25 cellular contexts compared by ENCODE assay signal in genomic region chr20:38856570-38856969, GRCh38. TPM values are rescaled to one million over a fixed set of nuclear protein-coding genes. Genes with fewer than 3 reads are reported as not detected.
DNase-seq lines count a peak whose midpoint lies in the region; ATAC-seq and TF ChIP-seq lines count a peak whose summit lies in the region.
"Had no signal": no experiment of that assay in that cellular context is flagged by ENCODE, and none has a peak within 500 bp of the region (broad histone marks: within the 10 kb centered on the region; RNA-seq: fewer than 3 reads in every experiment).

No MANE protein-coding gene starts in this region.

- no peak for DNase-seq in activated naive CD8-positive, alpha-beta T cell treated with anti-CD3 and anti-CD28 coated beads for 36 hours
- no peak for DNase-seq in stimulated activated naive B cell treated with anti-CD40 and anti-IgM and Interleukin-4, amounts not matched to agents 10 μg/mL and 1 μg/mL and 100 μg/mL, for 72 hours
- no peak for DNase-seq in HT-29 (ENCODE audit: low spot score)
- DNase-seq: body of pancreas; effector CD4-positive, alpha-beta T cell; erythroblast; foreskin fibroblast; heart right ventricle; mesenchymal stem cell; NCI-H1694; NCI-H2171; NCI-H524; SJCRH30; stimulated activated CD4-positive, alpha-beta T cell treated with anti-CD3 and anti-CD28 coated beads, Interleukin-4, amount 100 ng/mL, for 1 hour; stimulated activated naive CD4-positive, alpha-beta T cell treated with Interleukin-2 at 50 U/mL for 16 hours; tibial artery had no signal

- peaks cover 73% of the 10 kb centered on the region for H3K4me1 Mint-ChIP-seq in activated naive CD8-positive, alpha-beta T cell (ENCODE audit: low read depth)
- peaks cover 56% of the 10 kb centered on the region for H3K4me1 Mint-ChIP-seq in activated naive CD8-positive, alpha-beta T cell treated with anti-CD3 and anti-CD28 coated beads for 36 hours
- peaks cover 62 to 96% of the 10 kb centered on the region in 2 donors for H3K4me1 Mint-ChIP-seq in stimulated activated naive B cell treated with anti-CD40 and anti-IgM and Interleukin-4, amounts not matched to agents 10 μg/mL and 1 μg/mL and 100 μg/mL, for 72 hours

- H3K27me3 ChIP-seq in OCI-LY3 (ENCODE audit: low read depth, low read length), result no peaks in the 10 kb centered on the region
- H3K27me3 ChIP-seq: body of pancreas, SJCRH30, tibial artery had no signal

- ATAC-seq in stimulated activated naive B cell treated with anti-CD40 and anti-IgM and Interleukin-4, amounts not matched to agents 10 μg/mL and 1 μg/mL and 100 μg/mL, for 72 hours (replicated peaks), result no peak
- ATAC-seq in HG03457 (IDR thresholded peaks at IDR 0.05; ENCODE audit: unreplicated experiment), result no peak
- ATAC-seq: body of pancreas, heart right ventricle had no signal

- H3K4me1 ChIP-seq in OCI-LY3 (ENCODE audit: low read length), result peaks cover 92% of the 10 kb centered on the region
- H3K4me1 ChIP-seq: body of pancreas, SJCRH30 had no signal

- no peaks in the 10 kb centered on the region for H3K27me3 Mint-ChIP-seq in activated naive CD8-positive, alpha-beta T cell
- H3K27me3 Mint-ChIP-seq in activated naive CD8-positive, alpha-beta T cell treated with anti-CD3 and anti-CD28 coated beads for 36 hours, result no peaks in the 10 kb centered on the region
- H3K27me3 Mint-ChIP-seq in stimulated activated naive B cell treated with anti-CD40 and anti-IgM and Interleukin-4, amounts not matched to agents 10 μg/mL and 1 μg/mL and 100 μg/mL, for 72 hours, result no peaks in the 10 kb centered on the region

- H3K9ac ChIP-seq in OCI-LY3 (ENCODE audit: low read length), result no peak overlapping the region

- no peak overlapping the region for H3K4me2 ChIP-seq in OCI-LY3 (ENCODE audit: low read length)

- H3K4me3 ChIP-seq in OCI-LY3 (ENCODE audit: low read length), result no peak overlapping the region
- H3K4me3 ChIP-seq: body of pancreas, HAP-1, heart right ventricle, SJCRH30, tibial artery had no signal

- no peak overlapping the region for H3K4me3 Mint-ChIP-seq in activated naive CD8-positive, alpha-beta T cell
- H3K4me3 Mint-ChIP-seq in activated naive CD8-positive, alpha-beta T cell treated with anti-CD3 and anti-CD28 coated beads for 36 hours, result no peak overlapping the region
- H3K4me3 Mint-ChIP-seq in stimulated activated naive B cell treated with anti-CD40 and anti-IgM and Interleukin-4, amounts not matched to agents 10 μg/mL and 1 μg/mL and 100 μg/mL, for 72 hours, result peak overlapping the region in 1 of 2 donors; percentile 37

- no peaks in the 10 kb centered on the region for H3K9me3 Mint-ChIP-seq in activated naive CD8-positive, alpha-beta T cell (ENCODE audit: low read depth)
- H3K9me3 Mint-ChIP-seq in activated naive CD8-positive, alpha-beta T cell treated with anti-CD3 and anti-CD28 coated beads for 36 hours, result no peaks in the 10 kb centered on the region
- H3K9me3 Mint-ChIP-seq in stimulated activated naive B cell treated with anti-CD40 and anti-IgM and Interleukin-4, amounts not matched to agents 10 μg/mL and 1 μg/mL and 100 μg/mL, for 72 hours, result peaks cover 0 to 1% of the 10 kb centered on the region in 2 donors

- H3K27ac Mint-ChIP-seq in activated naive CD8-positive, alpha-beta T cell, result peak overlapping the region; percentile 58
- no peak overlapping the region for H3K27ac Mint-ChIP-seq in activated naive CD8-positive, alpha-beta T cell treated with anti-CD3 and anti-CD28 coated beads for 36 hours
- peak overlapping the region; percentile 83 for H3K27ac Mint-ChIP-seq in stimulated activated naive B cell treated with anti-CD40 and anti-IgM and Interleukin-4, amounts not matched to agents 10 μg/mL and 1 μg/mL and 100 μg/mL, for 72 hours

- peaks cover 45% of the 10 kb centered on the region for H4K20me1 ChIP-seq in OCI-LY3 (ENCODE audit: insufficient read depth, low read length)

- no peaks in the 10 kb centered on the region for H3K9me3 ChIP-seq in OCI-LY3 (ENCODE audit: insufficient read depth, low read length)
- H3K9me3 ChIP-seq: body of pancreas, HAP-1, heart right ventricle, SJCRH30, tibial artery had no signal

- no peak overlapping the region for H2AFZ ChIP-seq in OCI-LY3 (ENCODE audit: low read depth, low read length)

- peaks cover 64% of the 10 kb centered on the region for H3K36me3 ChIP-seq in OCI-LY3 (replicated peaks; ENCODE audit: low read depth, low read length)
- H3K36me3 ChIP-seq: HAP-1, heart right ventricle, SJCRH30, tibial artery had no signal

- H3K36me3 Mint-ChIP-seq in activated naive CD8-positive, alpha-beta T cell, result peaks cover 18% of the 10 kb centered on the region
- peaks cover 39% of the 10 kb centered on the region for H3K36me3 Mint-ChIP-seq in activated naive CD8-positive, alpha-beta T cell treated with anti-CD3 and anti-CD28 coated beads for 36 hours
- H3K36me3 Mint-ChIP-seq in stimulated activated naive B cell treated with anti-CD40 and anti-IgM and Interleukin-4, amounts not matched to agents 10 μg/mL and 1 μg/mL and 100 μg/mL, for 72 hours, result peaks cover 48 to 72% of the 10 kb centered on the region in 2 donors

- peaks cover 99% of the 10 kb centered on the region for H3K79me2 ChIP-seq in OCI-LY3 (ENCODE audit: low read length)

- no peak for TF ChIP-seq CTCF in OCI-LY3 (IDR thresholded peaks at IDR 0.05; ENCODE audit: low read depth, low read length)

- peak overlapping the region; percentile 85 for H3K27ac ChIP-seq in OCI-LY3 (ENCODE audit: low read length)
- peak overlapping the region; percentile 29 for H3K27ac ChIP-seq in angular gyrus (ENCODE audit: low read depth, low read length)
- H3K27ac ChIP-seq: body of pancreas, C4-2B, heart right ventricle, SJCRH30, VCaP had no signal

RNA-seq across cellular contexts. Expression of gene PPP1R16B, which starts 51.1 kb away (rescaled TPM):
- total RNA-seq in activated naive CD8-positive, alpha-beta T cell treated with anti-CD3 and anti-CD28 coated beads for 36 hours, result 10 to 100 TPM; 65.3 to 65.4 TPM
- total RNA-seq in HT-29 (2014; rRNA removed; shearing (Covaris generic)), result not detected in 2 replicates
- total RNA-seq: chondrocyte, LHCN-M2 had no signal

Comparison
In these comparisons a context has a peak if more than half of its experiments do, and no peak if none do; other contexts are left out.
1. RNA of gene PPP1R16B, which starts 51.1 kb away (total RNA-seq): 65.3 to 65.4 TPM in activated naive CD8-positive, alpha-beta T cell treated with anti-CD3 and anti-CD28 coated beads for 36 hours; not detected in HT-29; every median in the first group is over 10 times any median in the second.